In the genomic region with DNA sequence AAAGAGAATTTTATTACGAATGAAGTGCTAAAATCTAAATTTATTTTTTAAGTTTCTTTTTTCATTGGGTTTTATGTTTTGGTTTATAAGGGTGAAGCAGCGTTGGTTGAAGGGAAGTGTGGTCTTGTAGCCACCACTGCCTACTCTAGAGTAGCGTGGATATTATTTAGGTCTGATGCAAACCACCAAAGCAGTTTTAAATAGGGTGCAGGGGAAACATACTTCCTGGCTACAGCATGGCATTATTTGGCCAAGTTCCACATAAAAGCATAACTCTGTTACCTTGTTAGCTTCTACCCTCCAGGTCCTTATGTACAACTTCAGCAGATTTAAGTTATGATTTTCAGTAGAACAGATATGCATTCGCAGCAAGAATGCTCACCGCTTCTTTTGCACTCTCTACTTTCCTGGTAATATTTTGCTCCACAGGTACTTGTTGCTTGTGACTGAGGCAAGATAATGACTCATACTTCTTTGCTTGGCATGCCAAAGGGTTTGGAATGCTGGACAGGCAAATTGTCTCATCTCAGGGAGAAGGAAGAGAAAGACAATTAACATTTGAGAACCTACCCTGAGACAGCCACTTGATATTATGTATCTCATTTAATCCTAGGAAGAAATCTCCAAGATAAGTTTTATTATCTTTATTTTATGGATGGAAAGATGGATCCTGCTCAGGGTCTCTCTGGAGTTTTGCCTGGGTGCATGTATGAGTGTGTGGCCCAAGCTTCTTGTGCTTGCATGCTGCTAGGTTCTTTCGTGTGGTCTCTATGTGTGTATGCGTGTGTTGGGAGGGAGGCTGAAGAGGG, we compare ENCODE assay signal across 8 cellular contexts. TPM values are rescaled to one million over a fixed set of nuclear protein-coding genes. Genes with fewer than 3 reads are reported as not detected.
DNase-seq lines count a peak whose midpoint lies in the region; ATAC-seq and TF ChIP-seq lines count a peak whose summit lies in the region.

No MANE protein-coding gene starts in this region.

- no peak for TF ChIP-seq CTCF in Calu3 (IDR thresholded peaks at IDR 0.05; ENCODE audit: unreplicated experiment)
- TF ChIP-seq CTCF in OCI-LY7 (conservative IDR thresholded peaks at IDR 0.05; ENCODE audit: low read length) = no peak
- TF ChIP-seq CTCF in psoas muscle (IDR thresholded peaks at IDR 0.05) = no peak

- H3K4me3 Mint-ChIP-seq in Calu3 (ENCODE audit: low read depth, unreplicated experiment) = peak overlapping the region; percentile 66

- no peaks in the 10 kb centered on the region for H3K27me3 ChIP-seq in duodenal mucosa (ENCODE audit: control insufficient read depth in 1 of 2, insufficient read depth in 2 of 2, low read length in 2 of 2)
- no peaks in the 10 kb centered on the region for H3K27me3 ChIP-seq in psoas muscle (ENCODE audit: insufficient read depth in 3 of 3, low read length in 2 of 3)

- BruUV-seq in Calu3 (replicated peaks; lab: Mats Ljungman, UMichigan) (no TSS peak), OCI-LY7 (replicated peaks; lab: Mats Ljungman, UMichigan) (no TSS peak)

- CTCF ChIA-PET in Calu3 (lab: Charles Lee) (interaction anchor here (0.5 kb wide), 1 partner anchor 11 kb away, joined by 11 read pairs; no protein-coding TSS in a partner anchor), OCI-LY7 (lab: Charles Lee; ENCODE audit: unreplicated experiment) (interaction anchor here (0.8 kb wide), 1 partner anchor 32 kb away, joined by 3 read pairs; no protein-coding TSS in a partner anchor)

- no peaks in the 10 kb centered on the region for H3K9me3 ChIP-seq in OCI-LY7 (ENCODE audit: low read length)
- no peaks in the 10 kb centered on the region for H3K9me3 ChIP-seq in duodenal mucosa (ENCODE audit: control insufficient read depth in 1 of 2, low read length in 2 of 2)
- H3K9me3 ChIP-seq in psoas muscle = no peaks in the 10 kb centered on the region

- H3K27ac Mint-ChIP-seq in Calu3 (ENCODE audit: unreplicated experiment) = peak overlapping the region; percentile 67

- H3K36me3 Mint-ChIP-seq in Calu3 (ENCODE audit: insufficient read depth, unreplicated experiment) = peaks cover 54% of the 10 kb centered on the region

- no peak overlapping the region for H2AFZ ChIP-seq in OCI-LY7 (ENCODE audit: low read length)

- ATAC-seq in psoas muscle (peak in 3 of 4 donors; percentile 31 to 61 (median 55)), GM18909 (IDR thresholded peaks at IDR 0.05; ENCODE audit: poor library complexity, unreplicated experiment) (no peak), HG02970 (IDR thresholded peaks at IDR 0.05; ENCODE audit: low FRiP score, unreplicated experiment) (no peak)

- H3K4me3 ChIP-seq in OCI-LY7 (ENCODE audit: low read depth, low read length, poor library complexity, severe bottlenecking) (peak overlapping the region; percentile 94), duodenal mucosa (ENCODE audit: low read depth in 1 of 2, low read length in 2 of 2) (peak overlapping the region; percentile 19 to 31), psoas muscle (peak overlapping the region; percentile 15)

- no peak for DNase-seq in Calu3
- DNase-seq in OCI-LY7 (ENCODE audit: low spot score) = peak; percentile 56
- DNase-seq in psoas muscle = no peak
- DNase-seq in H4 (ENCODE audit: low spot score) = no peak
- DNase-seq in activated CD8-positive, alpha-beta memory T cell treated with anti-CD3 and anti-CD28 coated beads for 24 hours = no peak

- no peaks in the 10 kb centered on the region for H3K27me3 Mint-ChIP-seq in Calu3 (ENCODE audit: unreplicated experiment)

- peaks cover 68% of the 10 kb centered on the region for H3K4me1 Mint-ChIP-seq in Calu3 (ENCODE audit: low read depth, unreplicated experiment)

- H3K9me3 Mint-ChIP-seq in Calu3 (ENCODE audit: low read depth, unreplicated experiment) = no peaks in the 10 kb centered on the region

- WGBS in psoas muscle, 3 donors = 86 to 91% (median 89%) methylated on average over 6 to 7 of the region's 7 CpGs

- POLR2A ChIA-PET in OCI-LY7 (lab: Charles Lee) = interaction anchor here (0.5 to 7.6 kb wide), 9 partner anchors 13 to 1782 kb away, joined by 3 to 76 read pairs (median 3); no protein-coding TSS in a partner anchor

- H3K4me2 ChIP-seq in OCI-LY7 (ENCODE audit: low read length) = peak overlapping the region; percentile 88

- H3K4me1 ChIP-seq in OCI-LY7 (ENCODE audit: insufficient read depth, low read length, poor library complexity, severe bottlenecking) (peaks cover 77% of the 10 kb centered on the region), duodenal mucosa (ENCODE audit: control insufficient read depth in 1 of 2, insufficient read depth in 2 of 2, low read length in 2 of 2) (peaks cover 23 to 51% of the 10 kb centered on the region in 2 donors), psoas muscle (peaks cover 47% of the 10 kb centered on the region)

- H3K79me2 ChIP-seq in OCI-LY7 (ENCODE audit: insufficient read depth, low read depth, low read length) = peaks cover 97% of the 10 kb centered on the region

- H3K36me3 ChIP-seq in OCI-LY7 (ENCODE audit: insufficient read depth, low read length) (peaks cover 16% of the 10 kb centered on the region; the same call in 1 of the 2 replicates), duodenal mucosa (ENCODE audit: control insufficient read depth in 1 of 2, insufficient read depth in 2 of 2, low read length in 2 of 2) (no peaks in the 10 kb centered on the region), psoas muscle (ENCODE audit: insufficient read depth in 1 of 2, low read depth in 1 of 2) (no peaks in the 10 kb centered on the region)

- H3K9me2 ChIP-seq in OCI-LY7 (ENCODE audit: insufficient read depth, low read length) = no peaks in the 10 kb centered on the region

- H3K27ac ChIP-seq in OCI-LY7 (ENCODE audit: low read depth, low read length, poor library complexity, severe bottlenecking) = peak overlapping the region; percentile 69
- H3K27ac ChIP-seq in duodenal mucosa (ENCODE audit: low read depth, low read length) = no peak overlapping the region
- peak overlapping the region; percentile 25 for H3K27ac ChIP-seq in psoas muscle

- intact Hi-C loops in Calu3 (cut with micrococcal nuclease; ENCODE audit: unreplicated experiment) (loop anchor here (5.0 to 10.0 kb wide), 2 partner anchors 45 to 497 kb away; no protein-coding TSS in a partner anchor), OCI-LY7 (cut with micrococcal nuclease; ENCODE audit: unreplicated experiment) (no loop called here), psoas muscle (cut with DNase I) (loop anchor here in 1 of 2 donors (5.0 kb wide), 1 partner anchor 115 kb away; no protein-coding TSS in a partner anchor)

- peaks cover 21% of the 10 kb centered on the region; the same call in 1 of the 2 replicates for H4K20me1 ChIP-seq in OCI-LY7 (ENCODE audit: insufficient read depth, low read length)

- H3K9ac ChIP-seq in duodenal mucosa (ENCODE audit: low read depth in 1 of 2, low read length in 2 of 2) = no peak overlapping the region

RNA-seq across cellular contexts. Expression of gene TGFBR2, which starts 5.4 kb away (rescaled TPM):
- 103 and 105 TPM in 2 replicates for total RNA-seq in Calu3 (2022)
- total RNA-seq in OCI-LY7 (2014; rRNA removed; shearing (Covaris generic)) = 28.1 and 29.6 TPM in 2 replicates
- 25.2 and 29.5 TPM in 2 replicates for total RNA-seq in OCI-LY7 (2022)
- total RNA-seq in psoas muscle = 10 to 100 TPM; 36.0 to 51.8 (median 44.6) TPM
- polyA plus RNA-seq in psoas muscle = 10 to 100 TPM; 19.7 to 58.8 (median 23.4) TPM
- 9.0 and 13.4 TPM in 2 replicates for total RNA-seq in H4 (2014; rRNA removed; shearing (Covaris generic))

Comparison
In these comparisons a context has a peak if more than half of its experiments do, and no peak if none do; other contexts are left out.
1. H3K4me3 ChIP-seq: peak in every context shown above with its lines; median percentile 94 in OCI-LY7; 25 in duodenal mucosa; 15 in psoas muscle.
2. ATAC-seq: peak in psoas muscle (3 of 4); none in GM18909 (single experiment) and HG02970 (single experiment).